In genomic region chr12:94459773-94460593, GRCh38 we compare ENCODE assay signal across 8 cellular contexts. TPM values are rescaled to one million over a fixed set of nuclear protein-coding genes. Genes with fewer than 3 reads are reported as not detected.
DNase-seq lines count a peak whose midpoint lies in the region; ATAC-seq and TF ChIP-seq lines count a peak whose summit lies in the region.

TSS of gene CEP83 (minus strand) at chr12:94459867. CDS start at chr12:94412490, 47,377 bp downstream.

- no peak within 1 kb of the TSS for H3K23ac ChIP-seq in trophoblast cell (ENCODE audit: low read length)

- peak; percentile 85 for TF ChIP-seq POLR2A in transverse colon (IDR thresholded peaks at IDR 0.05)

- WGBS in trophoblast cell (ENCODE audit: extremely low coverage, insufficient coverage, insufficient read length): no CpG with 5 or more reads among the region's 72 CpGs
- WGBS in transverse colon (ENCODE audit: low coverage in 1 of 2), 2 donors: 0 to 1% methylated on average over 2 to 58 of the region's 72 CpGs

- H3K9me3 ChIP-seq in cardiac muscle cell (ENCODE audit: low read depth): no peaks in the 10 kb centered on the region
- no peaks in the 10 kb centered on the region for H3K9me3 ChIP-seq in trophoblast cell (ENCODE audit: insufficient read depth, low read depth, low read length)
- no peaks in the 10 kb centered on the region for H3K9me3 ChIP-seq in transverse colon

- H2AK5ac ChIP-seq in trophoblast cell (ENCODE audit: low read length): peak within 1 kb of the TSS; percentile 38

- intact Hi-C loops in transverse colon (cut with DNase I; ENCODE audit: low total_unique reads): no loop called here

- H2BK5ac ChIP-seq in trophoblast cell (ENCODE audit: low read depth, low read length, poor library complexity): peak within 1 kb of the TSS; percentile 42

- peak within 1 kb of the TSS; percentile 92 for H3K4me3 ChIP-seq in GM12864 (ENCODE audit: low read depth, low read length)
- H3K4me3 ChIP-seq in cardiac muscle cell: peak within 1 kb of the TSS; percentile 77
- peak within 1 kb of the TSS; percentile 93 for H3K4me3 ChIP-seq in trophoblast cell (ENCODE audit: low read depth, low read length)
- peak within 1 kb of the TSS; percentile 62 to 75 (median 66) for H3K4me3 ChIP-seq in transverse colon

- peak within 1 kb of the TSS; percentile 79 for H4K91ac ChIP-seq in trophoblast cell (ENCODE audit: low read depth, low read length)

- H3K18ac ChIP-seq in trophoblast cell (ENCODE audit: low read length): peak within 1 kb of the TSS; percentile 93

- H3K79me2 ChIP-seq in trophoblast cell (ENCODE audit: control insufficient read depth, insufficient read depth, low read length, poor library complexity): peaks cover 5% of the 10 kb centered on the region

- H3K4me1 Mint-ChIP-seq in activated naive CD8-positive, alpha-beta T cell treated with anti-CD3 and anti-CD28 coated beads, Interleukin-2, amount 50 U/mL, for 24 hours: peaks cover 37% of the 10 kb centered on the region

- H2AFZ ChIP-seq in trophoblast cell (ENCODE audit: insufficient read depth, low read length, poor library complexity): peak within 1 kb of the TSS; percentile 97

- H3K27ac Mint-ChIP-seq in activated naive CD8-positive, alpha-beta T cell treated with anti-CD3 and anti-CD28 coated beads, Interleukin-2, amount 50 U/mL, for 24 hours: peak within 1 kb of the TSS; percentile 93

- DNase-seq in GM12864 (ENCODE audit: low read depth): peak; percentile 80
- peak; percentile 95 to 96 (median 95) for DNase-seq in NCI-H1417 (lab: John Stamatoyannopoulos, UW)
- DNase-seq in SW 1271 (lab: John Stamatoyannopoulos, UW): peak; percentile 76 to 89
- DNase-seq in activated naive CD8-positive, alpha-beta T cell treated with anti-CD3 and anti-CD28 coated beads, Interleukin-2, amount 50 U/mL, for 24 hours: peak; percentile 98
- peak; percentile 94 to 95 for DNase-seq in cardiac muscle cell (ENCODE audit: low read depth in 1 of 2, low spot score in 1 of 2)
- DNase-seq in trophoblast cell: peak; percentile 90 to 91
- peak; percentile 99 for DNase-seq in transverse colon

- peak within 1 kb of the TSS; percentile 94 for H3K14ac ChIP-seq in trophoblast cell (ENCODE audit: low read length)

- H3K27me3 Mint-ChIP-seq in activated naive CD8-positive, alpha-beta T cell treated with anti-CD3 and anti-CD28 coated beads, Interleukin-2, amount 50 U/mL, for 24 hours: peaks cover 13% of the 10 kb centered on the region

- no peak within 1 kb of the TSS for H2BK12ac ChIP-seq in trophoblast cell (ENCODE audit: low read length)

- H3K36me3 ChIP-seq in cardiac muscle cell (no peaks in the 10 kb centered on the region), trophoblast cell (ENCODE audit: control insufficient read depth in 1 of 2, insufficient read depth in 2 of 2, low read length in 2 of 2) (no peaks in the 10 kb centered on the region), transverse colon (no peaks in the 10 kb centered on the region)

- in situ Hi-C loops in transverse colon (cut with MboI; ENCODE audit: low pct_ligation_motif_present in 1 of 4, low pct_unique_long_range_greater_than_20kb in 1 of 4, low sequenced_read_pairs in 3 of 4): no loop called here

- peak within 1 kb of the TSS; percentile 71 for H3K4me2 ChIP-seq in trophoblast cell (ENCODE audit: low read length)

- H4K8ac ChIP-seq in trophoblast cell (ENCODE audit: low read depth, low read length): peak within 1 kb of the TSS; percentile 91

- no peak for TF ChIP-seq CTCF in GM12864 (IDR thresholded peaks at IDR 0.05; ENCODE audit: low read depth, low read length, missing control alignments)
- TF ChIP-seq CTCF in cardiac muscle cell (IDR thresholded peaks at IDR 0.05; ENCODE audit: low read depth, low read length): no peak
- no peak for TF ChIP-seq CTCF in transverse colon (IDR thresholded peaks at IDR 0.05)

- peak within 1 kb of the TSS; percentile 65 for H4K12ac ChIP-seq in trophoblast cell (ENCODE audit: low read depth, low read length)

- no peaks in the 10 kb centered on the region for H3K4me1 ChIP-seq in cardiac muscle cell (ENCODE audit: low read depth)
- peaks cover 3 to 5% of the 10 kb centered on the region in 2 experiments for H3K4me1 ChIP-seq in trophoblast cell (ENCODE audit: control insufficient read depth in 1 of 2, insufficient read depth in 2 of 2, low read length in 2 of 2)
- H3K4me1 ChIP-seq in transverse colon: peaks cover 0 to 16% (median 8%) of the 10 kb centered on the region in 4 donors

- peak within 1 kb of the TSS; percentile 65 for H2BK120ac ChIP-seq in trophoblast cell (ENCODE audit: insufficient read depth, low read length, poor library complexity)

- peaks cover 5% of the 10 kb centered on the region for H3K9me3 Mint-ChIP-seq in activated naive CD8-positive, alpha-beta T cell treated with anti-CD3 and anti-CD28 coated beads, Interleukin-2, amount 50 U/mL, for 24 hours

- peak within 1 kb of the TSS; percentile 68 for H3K27ac ChIP-seq in cardiac muscle cell
- H3K27ac ChIP-seq in trophoblast cell (ENCODE audit: low read depth, low read length): peak within 1 kb of the TSS; percentile 4
- H3K27ac ChIP-seq in transverse colon: peak within 1 kb of the TSS; percentile 90 to 93 (median 92)

- H3K4me3 Mint-ChIP-seq in activated naive CD8-positive, alpha-beta T cell treated with anti-CD3 and anti-CD28 coated beads, Interleukin-2, amount 50 U/mL, for 24 hours: peak within 1 kb of the TSS; percentile 91

- peaks cover 24% of the 10 kb centered on the region for H3K36me3 Mint-ChIP-seq in activated naive CD8-positive, alpha-beta T cell treated with anti-CD3 and anti-CD28 coated beads, Interleukin-2, amount 50 U/mL, for 24 hours (ENCODE audit: low read depth)

- H3K27me3 ChIP-seq in cardiac muscle cell: no peaks in the 10 kb centered on the region
- H3K27me3 ChIP-seq in trophoblast cell (ENCODE audit: insufficient read depth, low read length): no peaks in the 10 kb centered on the region
- no peaks in the 10 kb centered on the region for H3K27me3 ChIP-seq in transverse colon

- H3K79me1 ChIP-seq in trophoblast cell (ENCODE audit: low read length): peaks cover 8% of the 10 kb centered on the region

- peak; percentile 99 for ATAC-seq in HG02759 (IDR thresholded peaks at IDR 0.05; ENCODE audit: unreplicated experiment)
- peak; percentile 99 for ATAC-seq in activated naive CD8-positive, alpha-beta T cell treated with anti-CD3 and anti-CD28 coated beads, Interleukin-2, amount 50 U/mL, for 24 hours

- peak within 1 kb of the TSS; percentile 68 for H3K9ac ChIP-seq in trophoblast cell (ENCODE audit: low read length)

- TF ChIP-seq EP300 in transverse colon (IDR thresholded peaks at IDR 0.05; ENCODE audit: low read depth): no peak

- H3K4ac ChIP-seq in trophoblast cell (ENCODE audit: low read depth, low read length): peak within 1 kb of the TSS; percentile 62

RNA-seq across cellular contexts. Expression of gene CEP83, which starts in this region (rescaled TPM):
- total RNA-seq in cardiac muscle cell (19.9 and 35.2 TPM in 2 replicates), transverse colon (100 to 1,000 TPM in 1 of 4 donors, 10 to 100 TPM in 2, 1 to 10 TPM in 1; 3.0 to 104 (median 17.0) TPM)
- 16.9 and 18.3 TPM in 2 replicates for polyA plus RNA-seq in cardiac muscle cell
- 6.6 and 6.9 TPM in 2 replicates for polyA plus RNA-seq in trophoblast cell (2013)

Comparison
In these comparisons a context has a peak if more than half of its experiments do, and no peak if none do; other contexts are left out.
1. Peak in every context shown above with its lines: DNase-seq, ATAC-seq, H3K4me3 ChIP-seq and H3K27ac ChIP-seq.
2. H3K27ac ChIP-seq: peak in every context shown above with its lines; median percentile 92 in transverse colon; 68 in cardiac muscle cell; 4 in trophoblast cell.